ENCODE assay signal across 10 cellular contexts in the genomic region with DNA sequence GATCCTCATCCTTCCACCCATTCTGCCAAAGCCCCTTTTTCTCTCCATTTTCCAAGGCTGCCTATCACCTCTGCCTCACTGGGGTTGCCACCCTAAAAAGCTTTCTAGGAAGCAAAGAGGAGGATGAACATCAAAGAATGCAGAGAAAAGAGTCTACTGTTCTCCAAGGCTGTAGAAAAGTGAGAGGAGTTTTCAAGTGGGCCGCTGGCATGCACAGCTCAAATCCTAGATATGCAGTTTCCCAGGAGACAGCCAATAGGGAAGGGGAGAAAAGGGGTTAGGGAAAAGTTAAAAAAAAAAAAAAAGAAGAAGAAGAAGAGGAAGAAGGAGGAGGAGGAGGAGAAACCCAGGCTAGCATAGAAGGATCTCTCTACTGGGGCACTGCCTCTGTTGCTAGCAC. TPM values are rescaled to one million over a fixed set of nuclear protein-coding genes. Genes with fewer than 3 reads are reported as not detected.
DNase-seq lines count a peak whose midpoint lies in the region; FAIRE-seq and TF ChIP-seq lines count a peak whose summit lies in the region.
"Had no signal": no experiment of that assay in that cellular context is flagged by ENCODE, and none has a peak within 500 bp of the region (broad histone marks: within the 10 kb centered on the region; RNA-seq: fewer than 3 reads in every experiment).

No MANE protein-coding gene starts in this region.

- H3K27ac Mint-ChIP-seq in Calu3 (ENCODE audit: unreplicated experiment), result peak overlapping the region; percentile 85
- peak overlapping the region; percentile 80 to 89 (median 80) for H3K27ac Mint-ChIP-seq in IgD-negative memory B cell
- H3K27ac Mint-ChIP-seq in HFFc6, result no peak overlapping the region

- TF ChIP-seq CTCF in Calu3 (IDR thresholded peaks at IDR 0.05; ENCODE audit: unreplicated experiment) (no peak), bronchial epithelial cell (IDR thresholded peaks at IDR 0.05; ENCODE audit: insufficient read depth, low read length, severe bottlenecking) (no peak), prostate gland (IDR thresholded peaks at IDR 0.05) (no peak), ascending aorta (IDR thresholded peaks at IDR 0.05) (no peak), HFFc6 (IDR thresholded peaks at IDR 0.05) (no peak)

- no peak overlapping the region for H3K27ac ChIP-seq in prostate gland
- no peak overlapping the region for H3K27ac ChIP-seq in ascending aorta

- TF ChIP-seq POLR2A in prostate gland (IDR thresholded peaks at IDR 0.05), result no peak

- DNase-seq in Calu3 (no peak), bronchial epithelial cell (ENCODE audit: low read depth) (no peak), prostate gland (ENCODE audit: low spot score) (no peak), ascending aorta (ENCODE audit: low spot score in 2 of 2) (no peak), DMS153 treated with DMSO at 0.1 percent for 48 hours (lab: John Stamatoyannopoulos, UW; ENCODE audit: unreplicated experiment) (no peak), HFFc6 (no peak)
- DNase-seq in activated effector memory CD4-positive, alpha-beta T cell treated with anti-CD3 and anti-CD28 coated beads, Interleukin-2, amount 50 U/mL, for 16 hours, result no peak
- DNase-seq: DMS79 treated with DMSO at 0.1 percent for 48 hours had no signal

- H3K4me3 ChIP-seq in bronchial epithelial cell (ENCODE audit: low read depth, low read length) (peak overlapping the region; percentile 23), prostate gland (peak overlapping the region; percentile 0 to 6), ascending aorta (peak overlapping the region in 1 of 2 donors; percentile 52)

- intact Hi-C loops in Calu3 (cut with micrococcal nuclease; ENCODE audit: unreplicated experiment), result no loop called here
- intact Hi-C loops in prostate gland (cut with DNase I), result no loop called here
- intact Hi-C loops in ascending aorta (cut with DNase I), result no loop called here

- CTCF ChIA-PET in Calu3 (lab: Charles Lee), result no interaction called here

- H3K27me3 Mint-ChIP-seq in Calu3 (ENCODE audit: unreplicated experiment) (peaks cover 13% of the 10 kb centered on the region), IgD-negative memory B cell (no peaks in the 10 kb centered on the region), HFFc6 (ENCODE audit: insufficient read depth) (peaks cover 9% of the 10 kb centered on the region)

- BruUV-seq in Calu3 (replicated peaks; lab: Mats Ljungman, UMichigan), result no TSS peak

- H3K36me3 Mint-ChIP-seq in Calu3 (ENCODE audit: insufficient read depth, unreplicated experiment) (peaks cover 10% of the 10 kb centered on the region), IgD-negative memory B cell (peaks cover 5% of the 10 kb centered on the region), HFFc6 (ENCODE audit: low read depth) (no peaks in the 10 kb centered on the region)

- H3K9me3 ChIP-seq in prostate gland (no peaks in the 10 kb centered on the region), ascending aorta (no peaks in the 10 kb centered on the region)

- WGBS in prostate gland, result 81% methylated on average over 1 of the region's 1 CpG

- FAIRE-seq in bronchial epithelial cell (lab: Jason Lieb, UNC), result no peak
- FAIRE-seq: islet of Langerhans had no signal

- H3K27me3 ChIP-seq in bronchial epithelial cell (ENCODE audit: control insufficient read depth, insufficient read depth, low read length), result no peaks in the 10 kb centered on the region
- H3K27me3 ChIP-seq in prostate gland (replicated peaks; ENCODE audit: insufficient read depth), result no peaks in the 10 kb centered on the region
- no peaks in the 10 kb centered on the region for H3K27me3 ChIP-seq in ascending aorta

- peak overlapping the region; percentile 82 for H3K4me3 Mint-ChIP-seq in Calu3 (ENCODE audit: low read depth, unreplicated experiment)
- peak overlapping the region; percentile 91 to 97 (median 96) for H3K4me3 Mint-ChIP-seq in IgD-negative memory B cell
- H3K4me3 Mint-ChIP-seq in HFFc6, result no peak overlapping the region

- H3K4me1 ChIP-seq in prostate gland (replicated peaks) (no peaks in the 10 kb centered on the region), ascending aorta (no peaks in the 10 kb centered on the region)

- H3K9me3 Mint-ChIP-seq in Calu3 (ENCODE audit: low read depth, unreplicated experiment), result no peaks in the 10 kb centered on the region
- H3K9me3 Mint-ChIP-seq in IgD-negative memory B cell, result no peaks in the 10 kb centered on the region
- no peaks in the 10 kb centered on the region for H3K9me3 Mint-ChIP-seq in HFFc6

- H3K36me3 ChIP-seq in bronchial epithelial cell (ENCODE audit: control insufficient read depth, insufficient read depth, low read length) (no peaks in the 10 kb centered on the region), prostate gland (no peaks in the 10 kb centered on the region), ascending aorta (no peaks in the 10 kb centered on the region)

- peaks cover 29% of the 10 kb centered on the region for H3K4me1 Mint-ChIP-seq in Calu3 (ENCODE audit: low read depth, unreplicated experiment)
- H3K4me1 Mint-ChIP-seq in IgD-negative memory B cell, result peaks cover 50 to 62% (median 53%) of the 10 kb centered on the region in 3 donors
- peaks cover 26% of the 10 kb centered on the region for H3K4me1 Mint-ChIP-seq in HFFc6 (ENCODE audit: low read depth)

RNA-seq across cellular contexts. Expression of a gene that starts 0.7 kb away (rescaled TPM):
- total RNA-seq in Calu3 (2022) (1.4 and 2.2 TPM in 2 replicates), bronchial epithelial cell (2.6 and 3.4 TPM in 2 replicates), prostate gland (10 to 100 TPM in 1 of 2 donors, 1 to 10 TPM in 1; 3.1 to 11.8 TPM), ascending aorta (not detected)
- 21.9 TPM for polyA plus RNA-seq in IgD-negative memory B cell
- total RNA-seq in HFFc6 (2021; fragmentation: NEBNext Ultra II Directional; extraction: Animal tissue kit (Norgen Biotek cat#: 25700)), result not detected

RNA-seq across cellular contexts. Expression of a gene that starts 55.5 kb away (rescaled TPM):
- total RNA-seq in Calu3 (2022), result 0.61 and 1.4 TPM in 2 replicates
- polyA plus RNA-seq in IgD-negative memory B cell, result 0.29 TPM
- total RNA-seq in bronchial epithelial cell, result 0.79 and 2.8 TPM in 2 replicates
- total RNA-seq in prostate gland, result 10 to 100 TPM in 1 of 2 donors, 1 to 10 TPM in 1; 3.1 to 22.2 TPM
- 3.4 TPM for total RNA-seq in ascending aorta
- total RNA-seq in HFFc6 (2021; fragmentation: NEBNext Ultra II Directional; extraction: Animal tissue kit (Norgen Biotek cat#: 25700)), result 1 to 10 TPM in 4 of 6 experiments, under 1 TPM in 2; 0.27 to 3.1 (median 1.8) TPM
